ENCODE assay signal across 16 cellular contexts in genomic region chr6:111632468-111633247, GRCh38.
"Had no signal": no experiment of that assay in that cellular context is flagged by ENCODE, and none has a peak within 500 bp of the region (broad histone marks: within the 10 kb centered on the region; RNA-seq: fewer than 3 reads in every experiment).

No MANE protein-coding gene starts in this region.

- H3K4me1 ChIP-seq: adrenal gland had no signal

- DNase-seq: activated CD4-positive, alpha-beta T cell treated with anti-CD3 and anti-CD28 coated beads for 48 hours; activated naive CD4-positive, alpha-beta T cell treated with anti-CD3 and anti-CD28 coated beads, Interleukin-2, amount 50 U/mL, for 16 hours; activated T-cell treated with anti-CD3 and anti-CD28 coated beads, Interleukin-2, amount 50 U/mL, for 1 hour; adrenal gland; caudate nucleus; cortex of kidney; effector memory CD4-positive, alpha-beta T cell; gastrocnemius medialis; midbrain; naive thymus-derived CD4-positive, alpha-beta T cell; psoas muscle; sigmoid colon; stimulated activated CD4-positive, alpha-beta T cell treated with anti-CD3 and anti-CD28 coated beads, Interleukin-2, amount 100 ng/mL, for 48 hours had no signal

- H3K4me3 ChIP-seq: adrenal gland, gastrocnemius medialis, psoas muscle, sigmoid colon, thoracic aorta had no signal

- ATAC-seq: gastrocnemius medialis; naive thymus-derived CD4-positive, alpha-beta T cell had no signal

- H3K9me3 Mint-ChIP-seq: stimulated activated naive CD8-positive, alpha-beta T cell treated with anti-CD3 and anti-CD28 coated beads, Interleukin-15, Interleukin-2, amounts not matched to agents 100 ng/mL and 50 ng/mL, for 24 hours had no signal

- H3K27ac Mint-ChIP-seq: naive thymus-derived CD4-positive, alpha-beta T cell; stimulated activated naive CD8-positive, alpha-beta T cell treated with anti-CD3 and anti-CD28 coated beads, Interleukin-15, Interleukin-2, amounts not matched to agents 100 ng/mL and 50 ng/mL, for 24 hours; T-helper 1 cell treated with Interleukin-12 subunit alpha and Interleukin-12 subunit beta and Interleukin-4 antibody, amounts not matched to agents 30 μg/mL and 1 μg/mL, for 36 hours had no signal

- H3K4me3 Mint-ChIP-seq: naive thymus-derived CD4-positive, alpha-beta T cell; stimulated activated naive CD8-positive, alpha-beta T cell treated with anti-CD3 and anti-CD28 coated beads, Interleukin-15, Interleukin-2, amounts not matched to agents 100 ng/mL and 50 ng/mL, for 24 hours; T-helper 1 cell treated with Interleukin-12 subunit alpha and Interleukin-12 subunit beta and Interleukin-4 antibody, amounts not matched to agents 30 μg/mL and 1 μg/mL, for 36 hours had no signal

- H3K27me3 ChIP-seq: adrenal gland, gastrocnemius medialis, sigmoid colon had no signal

- H3K27ac ChIP-seq: adrenal gland, gastrocnemius medialis, psoas muscle, sigmoid colon, thoracic aorta had no signal

- H3K36me3 ChIP-seq: adrenal gland, gastrocnemius medialis, sigmoid colon, thoracic aorta had no signal

- H3K27me3 Mint-ChIP-seq: stimulated activated naive CD8-positive, alpha-beta T cell treated with anti-CD3 and anti-CD28 coated beads, Interleukin-15, Interleukin-2, amounts not matched to agents 100 ng/mL and 50 ng/mL, for 24 hours had no signal

- H3K4me1 Mint-ChIP-seq: naive thymus-derived CD4-positive, alpha-beta T cell had no signal

- H3K9me3 ChIP-seq: gastrocnemius medialis, psoas muscle, sigmoid colon, thoracic aorta had no signal
